In genomic region chrX:24306430-24306829, GRCh38 we compare ENCODE assay signal across 2 cellular contexts.
TF ChIP-seq lines count a peak whose summit lies in the region.

No MANE protein-coding gene starts in this region.

TF ChIP-seq in HEK293T, 16 proteins besides CTCF, POLR2A, EP300 and RAD21 (continued from another document):
- TF ChIP-seq PKNOX1 (IDR thresholded peaks at IDR 0.05), result peak; percentile 45

TF ChIP-seq in GM12891, 5 proteins besides CTCF, POLR2A, EP300 and RAD21 (continued from another document):
- TF ChIP-seq PAX5 (IDR thresholded peaks at IDR 0.05; ENCODE audit: insufficient read depth, low read length, severe bottlenecking), result no peak
- TF ChIP-seq TAF1 (IDR thresholded peaks at IDR 0.05; ENCODE audit: low read depth, low read length), result no peak
- TF ChIP-seq POU2F2 (IDR thresholded peaks at IDR 0.05; ENCODE audit: low read depth, low read length), result no peak
